Comparison of ENCODE assay signal across 34 cellular contexts in genomic region chr2:74588664-74589063, GRCh38. TPM values are rescaled to one million over a fixed set of nuclear protein-coding genes. Genes with fewer than 3 reads are reported as not detected.
"Had no signal": no experiment of that assay in that cellular context is flagged by ENCODE, and none has a peak within 500 bp of the region (broad histone marks: within the 10 kb centered on the region; RNA-seq: fewer than 3 reads in every experiment).

No MANE protein-coding gene starts in this region.

- H3K36me3 ChIP-seq: adrenal gland, breast epithelium, SJCRH30 had no signal

- FAIRE-seq: astrocyte, TTC549 had no signal

- H3K27ac ChIP-seq: adrenal gland, body of pancreas, breast epithelium, SJCRH30, SK-N-MC had no signal

- H3K9me3 Mint-ChIP-seq: activated B cell treated with CpG ODN at 0.5 μM for 24 hours; activated CD4-positive, alpha-beta memory T cell treated with anti-CD3 and anti-CD28 coated beads for 36 hours; activated naive CD4-positive, alpha-beta T cell treated with anti-CD3 and anti-CD28 coated beads for 36 hours; activated naive CD4-positive, alpha-beta T cell treated with anti-CD3 and anti-CD28 coated beads, Interleukin-2, amount 50 U/mL, for 72 hours; activated T-cell treated with anti-CD3 and anti-CD28 coated beads, Interleukin-2, amount 50 U/mL, for 4 hours; activated T-helper 1 cell treated with anti-CD3 and anti-CD28 coated beads, Interleukin-12 subunit alpha, Interleukin-12 subunit beta, Interleukin-2, Interleukin-4 antibody, amounts not matched to agents 30 ng/mL and 10 ng/mL and 1 ng/mL, durations not matched to agents 14 hours and 24 hours and 36 hours had no signal

- DNase-seq: activated B cell treated with CpG ODN at 0.5 μM for 24 hours; activated CD4-positive, alpha-beta memory T cell treated with anti-CD3 and anti-CD28 coated beads for 36 hours; activated CD4-positive, alpha-beta T cell treated with anti-CD3 and anti-CD28 coated beads for 4 hours; activated CD4-positive, alpha-beta T cell treated with anti-CD3 and anti-CD28 coated beads, Interleukin-2, amount 50 U/mL, for 1 hour; activated CD4-positive, CD25-positive, alpha-beta regulatory T cell treated with anti-CD3 and anti-CD28 coated beads, Interleukin-2, amount 50 U/mL, for 72 hours; activated CD8-positive, alpha-beta memory T cell treated with anti-CD3 and anti-CD28 coated beads, Interleukin-2, amount 50 U/mL, for 4 hours; activated gamma-delta T cell treated with Interleukin-2 at 50 U/mL for 16 hours; activated naive CD4-positive, alpha-beta T cell treated with anti-CD3 and anti-CD28 coated beads for 36 hours; activated T-cell treated with anti-CD3 and anti-CD28 coated beads for 4 hours; activated T-cell treated with anti-CD3 and anti-CD28 coated beads, Interleukin-2, amount 50 U/mL, for 4 hours; adrenal gland; body of pancreas; caudate nucleus; cerebellar nuclear complex; Kasumi-1; KG1; MM.1S; NCI-H1092; NCI-H1436 treated with DMSO at 0.1 percent for 48 hours; NCI-H1694 treated with DMSO at 0.1 percent for 48 hours; NCI-H2029; NCI-H345; NCI-H524 treated with DMSO at 0.1 percent for 48 hours; SHP77; SJCRH30; T1000 had no signal

- H3K27ac Mint-ChIP-seq: activated B cell treated with CpG ODN at 0.5 μM for 24 hours; activated CD4-positive, alpha-beta memory T cell treated with anti-CD3 and anti-CD28 coated beads for 36 hours; activated naive CD4-positive, alpha-beta T cell treated with anti-CD3 and anti-CD28 coated beads for 36 hours; activated naive CD4-positive, alpha-beta T cell treated with anti-CD3 and anti-CD28 coated beads, Interleukin-2, amount 50 U/mL, for 72 hours; activated T-helper 1 cell treated with anti-CD3 and anti-CD28 coated beads, Interleukin-12 subunit alpha, Interleukin-12 subunit beta, Interleukin-2, Interleukin-4 antibody, amounts not matched to agents 30 ng/mL and 10 ng/mL and 1 ng/mL, durations not matched to agents 14 hours and 24 hours and 36 hours had no signal

- H3K27me3 ChIP-seq: adrenal gland, body of pancreas, SJCRH30 had no signal

- H3K4me1 ChIP-seq: adrenal gland, body of pancreas, breast epithelium had no signal

- H3K4me3 ChIP-seq: adrenal gland, body of pancreas, breast epithelium, SJCRH30, SK-N-MC had no signal

- H3K36me3 Mint-ChIP-seq: activated CD4-positive, alpha-beta memory T cell treated with anti-CD3 and anti-CD28 coated beads for 36 hours; activated naive CD4-positive, alpha-beta T cell treated with anti-CD3 and anti-CD28 coated beads, Interleukin-2, amount 50 U/mL, for 72 hours had no signal

- H3K4me3 Mint-ChIP-seq: activated B cell treated with CpG ODN at 0.5 μM for 24 hours; activated CD4-positive, alpha-beta memory T cell treated with anti-CD3 and anti-CD28 coated beads for 36 hours; activated naive CD4-positive, alpha-beta T cell treated with anti-CD3 and anti-CD28 coated beads for 36 hours; activated T-cell treated with anti-CD3 and anti-CD28 coated beads, Interleukin-2, amount 50 U/mL, for 4 hours; activated T-helper 1 cell treated with anti-CD3 and anti-CD28 coated beads, Interleukin-12 subunit alpha, Interleukin-12 subunit beta, Interleukin-2, Interleukin-4 antibody, amounts not matched to agents 30 ng/mL and 10 ng/mL and 1 ng/mL, durations not matched to agents 14 hours and 24 hours and 36 hours had no signal

- H3K9me3 ChIP-seq: adrenal gland, body of pancreas, breast epithelium, SJCRH30 had no signal

RNA-seq across cellular contexts. Expression of gene M1AP, which starts 59.5 kb away (rescaled TPM):
- total RNA-seq: activated B cell treated with CpG ODN at 0.5 μM for 24 hours; activated CD4-positive, alpha-beta memory T cell treated with anti-CD3 and anti-CD28 coated beads for 36 hours; activated naive CD4-positive, alpha-beta T cell treated with anti-CD3 and anti-CD28 coated beads, Interleukin-2, amount 50 U/mL, for 72 hours; activated T-cell treated with anti-CD3 and anti-CD28 coated beads, Interleukin-2, amount 50 U/mL, for 4 hours; body of pancreas; NCI-H460; SJCRH30; T-helper 1 cell treated with Interleukin-12 subunit alpha and Interleukin-12 subunit beta and Interleukin-4 antibody, amounts not matched to agents 30 ng/mL and 1 ng/mL, for 36 hours had no signal
